In the genomic region with DNA sequence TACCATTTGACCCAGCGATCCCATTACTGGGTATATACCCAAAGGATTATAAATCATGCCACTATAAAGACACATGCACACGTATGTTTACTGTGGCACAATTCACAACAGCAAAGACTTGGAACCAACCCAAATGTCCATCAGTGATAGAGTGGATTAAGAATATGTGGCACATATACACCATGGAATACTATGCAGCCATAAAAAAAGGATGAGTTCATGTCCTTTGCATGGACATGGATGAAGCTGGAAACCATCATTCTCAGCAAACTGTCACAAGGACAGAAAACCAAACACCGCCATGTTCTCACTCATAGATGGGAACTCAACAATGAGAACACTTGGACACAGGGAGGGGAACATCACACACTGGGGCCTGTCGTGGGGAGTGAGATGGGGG, we compare ENCODE assay signal across 7 cellular contexts. TPM values are rescaled to one million over a fixed set of nuclear protein-coding genes. Genes with fewer than 3 reads are reported as not detected.
DNase-seq lines count a peak whose midpoint lies in the region; ATAC-seq and TF ChIP-seq lines count a peak whose summit lies in the region.
"Not testable (repeated sequence)": the region's sequence is repeated elsewhere in the genome, so short reads cannot be mapped to it uniquely, and the experiment has no call there.

No MANE protein-coding gene starts in this region.

- peak overlapping the region; percentile 75; the same call in 1 of the 2 replicates for H3K4me2 ChIP-seq in OCI-LY3 (ENCODE audit: low read length)
- peak overlapping the region; percentile 90 for H3K4me2 ChIP-seq in skeletal muscle satellite cell (ENCODE audit: low read length)

- DNase-seq in activated CD8-positive, alpha-beta memory T cell treated with anti-CD3 and anti-CD28 coated beads, Interleukin-2, amount 10 ng/mL, durations not matched to agents 7 days and 5 days; breast epithelium (ENCODE audit: low spot score in 2 of 2); heart right ventricle; naive B cell: not testable (repeated sequence)

- H3K9me3 ChIP-seq in ES-I3 (ENCODE audit: control insufficient read depth, insufficient read depth, low read length); OCI-LY3 (ENCODE audit: insufficient read depth, low read length); breast epithelium; heart right ventricle; skeletal muscle satellite cell (replicated peaks; ENCODE audit: low read length): not testable (repeated sequence)

- H3K27me3 Mint-ChIP-seq in activated CD8-positive, alpha-beta memory T cell treated with anti-CD3 and anti-CD28 coated beads, Interleukin-2, amount 10 ng/mL, durations not matched to agents 7 days and 5 days; naive B cell: not testable (repeated sequence)

- not testable (repeated sequence) for H3K79me2 ChIP-seq in OCI-LY3 (ENCODE audit: low read length)

- not testable (repeated sequence) for H3K4me3 ChIP-seq in OCI-LY3 (ENCODE audit: low read length)
- H3K4me3 ChIP-seq in breast epithelium (peak overlapping the region in 2 of 3 donors; percentile 76 to 90), heart right ventricle (peak overlapping the region in 8 of 10 donors; percentile 61 to 98 (median 84)), skeletal muscle satellite cell (ENCODE audit: low read length) (peak overlapping the region; percentile 94)

- not testable (repeated sequence) for H3K27ac ChIP-seq in OCI-LY3 (ENCODE audit: low read length); breast epithelium; heart right ventricle

- H3K4me1 ChIP-seq in ES-I3 (ENCODE audit: insufficient read depth, low read length); OCI-LY3 (ENCODE audit: low read length); breast epithelium; skeletal muscle satellite cell (ENCODE audit: control insufficient read depth, insufficient read depth, low read length): not testable (repeated sequence)
- peaks cover 0 to 24% (median 6%) of the 10 kb centered on the region in 9 donors for H3K4me1 ChIP-seq in heart right ventricle

- intact Hi-C loops in breast epithelium (cut with DNase I; ENCODE audit: low total_unique reads): not testable (repeated sequence)
- intact Hi-C loops in heart right ventricle (cut with DNase I): loop anchor here in 7 of 10 donors (5.0 to 10.0 kb wide), 7 partner anchors 54 to 209 kb away; a partner anchor contains a TSS

- peaks cover 35% of the 10 kb centered on the region for H3K4me1 Mint-ChIP-seq in activated CD8-positive, alpha-beta memory T cell treated with anti-CD3 and anti-CD28 coated beads, Interleukin-2, amount 10 ng/mL, durations not matched to agents 7 days and 5 days
- peaks cover 12 to 36% (median 22%) of the 10 kb centered on the region in 3 donors for H3K4me1 Mint-ChIP-seq in naive B cell

- not testable (repeated sequence) for H3K36me3 ChIP-seq in ES-I3 (ENCODE audit: insufficient read depth, low read length); OCI-LY3 (replicated peaks; ENCODE audit: low read depth, low read length); breast epithelium; heart right ventricle; skeletal muscle satellite cell (ENCODE audit: insufficient read depth, low read length)

- not testable (repeated sequence) for H4K20me1 ChIP-seq in OCI-LY3 (ENCODE audit: insufficient read depth, low read length)

- CTCF ChIA-PET in activated CD8-positive, alpha-beta memory T cell treated with anti-CD3 and anti-CD28 coated beads, Interleukin-2, amount 10 ng/mL, durations not matched to agents 7 days and 5 days (lab: Charles Lee): interaction anchor here (0.9 to 4.9 kb wide), 11 partner anchors 13 to 421 kb away, joined by 3 to 43 read pairs (median 5); no protein-coding TSS in a partner anchor

- not testable (repeated sequence) for ATAC-seq in activated CD8-positive, alpha-beta memory T cell treated with anti-CD3 and anti-CD28 coated beads, Interleukin-2, amount 10 ng/mL, durations not matched to agents 7 days and 5 days; heart right ventricle; naive B cell (ENCODE audit: low read depth in 2 of 2)

- TF ChIP-seq POLR2A in breast epithelium (IDR thresholded peaks at IDR 0.05): not testable (repeated sequence)

- H3K27ac Mint-ChIP-seq in activated CD8-positive, alpha-beta memory T cell treated with anti-CD3 and anti-CD28 coated beads, Interleukin-2, amount 10 ng/mL, durations not matched to agents 7 days and 5 days: peak overlapping the region; percentile 89
- H3K27ac Mint-ChIP-seq in naive B cell: peak overlapping the region in 1 of 6 donors; percentile 83

- not testable (repeated sequence) for H3K9me3 Mint-ChIP-seq in activated CD8-positive, alpha-beta memory T cell treated with anti-CD3 and anti-CD28 coated beads, Interleukin-2, amount 10 ng/mL, durations not matched to agents 7 days and 5 days (ENCODE audit: low read depth); naive B cell

- H3K36me3 Mint-ChIP-seq in activated CD8-positive, alpha-beta memory T cell treated with anti-CD3 and anti-CD28 coated beads, Interleukin-2, amount 10 ng/mL, durations not matched to agents 7 days and 5 days; naive B cell: not testable (repeated sequence)

- WGBS in heart right ventricle, 2 donors: 86 to 87% methylated on average over 4 of the region's 4 CpGs

- not testable (repeated sequence) for TF ChIP-seq CTCF in OCI-LY3 (IDR thresholded peaks at IDR 0.05; ENCODE audit: low read depth, low read length); breast epithelium (IDR thresholded peaks at IDR 0.05); heart right ventricle (IDR thresholded peaks at IDR 0.05)

- peak overlapping the region; percentile 86 for H3K4me3 Mint-ChIP-seq in activated CD8-positive, alpha-beta memory T cell treated with anti-CD3 and anti-CD28 coated beads, Interleukin-2, amount 10 ng/mL, durations not matched to agents 7 days and 5 days
- peak overlapping the region; percentile 86 to 96 (median 91) for H3K4me3 Mint-ChIP-seq in naive B cell

- not testable (repeated sequence) for H2AFZ ChIP-seq in OCI-LY3 (ENCODE audit: low read depth, low read length)

- H3K27me3 ChIP-seq in OCI-LY3 (ENCODE audit: low read depth, low read length); breast epithelium; heart right ventricle; skeletal muscle satellite cell (ENCODE audit: control insufficient read depth, insufficient read depth, low read length): not testable (repeated sequence)

- peak overlapping the region; percentile 77; the same call in 1 of the 2 replicates for H3K9ac ChIP-seq in ES-I3 (ENCODE audit: low read depth, low read length)
- H3K9ac ChIP-seq in OCI-LY3 (ENCODE audit: low read length); skeletal muscle satellite cell (ENCODE audit: low read depth, low read length): not testable (repeated sequence)

RNA-seq across cellular contexts. Expression of a gene that starts 1.3 kb away (rescaled TPM):
- total RNA-seq in activated CD8-positive, alpha-beta memory T cell treated with anti-CD3 and anti-CD28 coated beads, Interleukin-2, amount 10 ng/mL, durations not matched to agents 7 days and 5 days: 10 to 100 TPM; 15.7 to 21.1 TPM
- total RNA-seq in breast epithelium: 10 to 100 TPM; 15.2 to 42.1 (median 29.8) TPM
- 10 to 100 TPM in 8 of 10 donors, 1 to 10 TPM in 2; 9.5 to 12.5 (median 10.5) TPM for total RNA-seq in heart right ventricle
- 1 to 10 TPM; 3.2 to 6.9 TPM for polyA plus RNA-seq in heart right ventricle
- polyA plus RNA-seq in naive B cell (ENCODE audit: low read depth in 6 of 6): 10 to 100 TPM; 10.5 to 19.0 (median 17.2) TPM
- 4.6 and 5.9 TPM in 2 replicates for total RNA-seq in skeletal muscle satellite cell (2012; rRNA removed)

RNA-seq across cellular contexts. Expression of a gene that starts 55.8 kb away (rescaled TPM):
- total RNA-seq in activated CD8-positive, alpha-beta memory T cell treated with anti-CD3 and anti-CD28 coated beads, Interleukin-2, amount 10 ng/mL, durations not matched to agents 7 days and 5 days: 10 to 100 TPM; 28.2 to 31.3 TPM
- total RNA-seq in breast epithelium (10 to 100 TPM; 41.0 to 51.8 (median 49.4) TPM), heart right ventricle (10 to 100 TPM; 21.8 to 32.8 (median 26.8) TPM)
- polyA plus RNA-seq in heart right ventricle (10 to 100 TPM; 10.1 to 13.2 TPM), naive B cell (ENCODE audit: low read depth in 6 of 6) (10 to 100 TPM in 5 of 6 donors, 1 to 10 TPM in 1; 7.1 to 42.2 (median 19.6) TPM)
- 22.9 and 29.7 TPM in 2 replicates for total RNA-seq in skeletal muscle satellite cell (2012; rRNA removed)
